Comparison of ENCODE assay signal across 20 cellular contexts in the genomic region with DNA sequence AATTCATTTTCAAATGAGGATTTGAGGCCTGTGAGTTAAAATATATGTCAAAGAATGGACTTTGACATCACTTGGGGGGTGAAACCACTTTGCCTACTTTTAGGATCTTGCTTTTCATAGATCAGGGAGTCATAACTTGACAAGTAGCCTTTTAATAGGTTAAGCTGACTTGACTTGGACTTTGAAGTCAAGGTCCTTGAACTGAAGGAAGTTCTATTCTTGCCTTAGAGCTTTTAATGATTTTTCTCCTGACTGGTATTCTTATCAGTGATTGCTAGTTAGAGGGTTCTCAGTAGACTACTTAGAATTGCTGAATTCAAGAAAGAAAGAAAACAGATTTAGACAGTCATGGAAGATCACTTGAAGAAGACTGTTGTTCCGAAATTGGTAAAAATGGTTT. TPM values are rescaled to one million over a fixed set of nuclear protein-coding genes. Genes with fewer than 3 reads are reported as not detected.
A peak's percentile ranks its signal among the peaks of the same experiment; 100 is the strongest.
DNase-seq lines count a peak whose midpoint lies in the region; ATAC-seq and TF ChIP-seq lines count a peak whose summit lies in the region.
"Had no signal": no experiment of that assay in that cellular context is flagged by ENCODE, and none has a peak within 500 bp of the region (broad histone marks: within the 10 kb centered on the region; RNA-seq: fewer than 3 reads in every experiment).

No MANE protein-coding gene starts in this region.

- H3K9ac ChIP-seq in Karpas-422 (ENCODE audit: low read length), result no peak overlapping the region
- H3K9ac ChIP-seq: BLaER1 treated with 17β-estradiol and CSF1 and Interleukin-3, amounts not matched to agents 10 nM and 100 nM; GM23248 had no signal

- intact Hi-C loops in body of pancreas (cut with DNase I), result no loop called here
- intact Hi-C loops in mucosa of descending colon (cut with DNase I, micrococcal nuclease), result no loop called here

- DNase-seq in Karpas-422, result peak; percentile 5
- no peak for DNase-seq in body of pancreas
- no peak for DNase-seq in mucosa of descending colon
- DNase-seq in superior temporal gyrus (ENCODE audit: extremely low spot score), result peak; percentile 13
- no peak for DNase-seq in MG63
- DNase-seq in SHP77 (lab: John Stamatoyannopoulos, UW), result no peak
- DNase-seq in NCI-H1092 treated with DMSO at 0.1 percent for 48 hours (lab: John Stamatoyannopoulos, UW), result no peak
- DNase-seq: CD8-positive, alpha-beta T cell; DMS 273 treated with DMSO at 0.1 percent for 48 hours; DMS53; DND-41; GM23248; HCEC 1CT had no signal

- no peak for TF ChIP-seq POLR2A in body of pancreas (IDR thresholded peaks at IDR 0.05)

- no peak overlapping the region for H3K4me3 ChIP-seq in Karpas-422 (ENCODE audit: low read length)
- H3K4me3 ChIP-seq in body of pancreas, result no peak overlapping the region
- H3K4me3 ChIP-seq in mucosa of descending colon, result no peak overlapping the region
- no peak overlapping the region for H3K4me3 ChIP-seq in MG63
- H3K4me3 ChIP-seq: BLaER1 treated with 17β-estradiol and CSF1 and Interleukin-3, amounts not matched to agents 10 nM and 100 nM; GM23248 had no signal

- no peak for TF ChIP-seq CTCF in body of pancreas (IDR thresholded peaks at IDR 0.05)
- no peak for TF ChIP-seq CTCF in mucosa of descending colon (IDR thresholded peaks at IDR 0.05)

- H3K27me3 ChIP-seq in Karpas-422 (ENCODE audit: low read length), result no peaks in the 10 kb centered on the region
- no peaks in the 10 kb centered on the region for H3K27me3 ChIP-seq in body of pancreas
- H3K27me3 ChIP-seq in MG63, result no peaks in the 10 kb centered on the region; the same call in 1 of the 2 replicates
- H3K27me3 ChIP-seq: BLaER1 treated with 17β-estradiol and CSF1 and Interleukin-3, amounts not matched to agents 10 nM and 100 nM had no signal

- 57 to 80% methylated on average over 1 of the region's 1 CpG for WGBS in body of pancreas, 2 donors

- no peaks in the 10 kb centered on the region for H3K9me3 ChIP-seq in Karpas-422 (ENCODE audit: low read length)
- H3K9me3 ChIP-seq in body of pancreas, result no peaks in the 10 kb centered on the region
- no peaks in the 10 kb centered on the region for H3K9me3 ChIP-seq in mucosa of descending colon
- H3K9me3 ChIP-seq in MG63, result no peaks in the 10 kb centered on the region

- H2AFZ ChIP-seq in Karpas-422 (ENCODE audit: low read length), result no peak overlapping the region
- H2AFZ ChIP-seq: GM23248 had no signal

- H3K79me2 ChIP-seq in Karpas-422 (ENCODE audit: low read length), result no peaks in the 10 kb centered on the region

- H3K4me1 ChIP-seq in Karpas-422 (ENCODE audit: low read length) (no peaks in the 10 kb centered on the region), body of pancreas (peaks cover 22% of the 10 kb centered on the region), mucosa of descending colon (ENCODE audit: low read depth) (no peaks in the 10 kb centered on the region)

- H3K9me2 ChIP-seq in Karpas-422 (replicated peaks; ENCODE audit: insufficient read depth, low read length), result no peaks in the 10 kb centered on the region

- H3K4me2 ChIP-seq in Karpas-422 (ENCODE audit: low read depth, low read length, poor library complexity, severe bottlenecking), result no peak overlapping the region
- H3K4me2 ChIP-seq: BLaER1 treated with 17β-estradiol and CSF1 and Interleukin-3, amounts not matched to agents 10 nM and 100 nM had no signal

- H4K20me1 ChIP-seq in Karpas-422 (ENCODE audit: insufficient read depth, low read depth, low read length), result no peaks in the 10 kb centered on the region
- H4K20me1 ChIP-seq: BLaER1 treated with 17β-estradiol and CSF1 and Interleukin-3, amounts not matched to agents 10 nM and 100 nM had no signal

- H3K27ac ChIP-seq in Karpas-422 (ENCODE audit: low read length), result no peak overlapping the region
- peak overlapping the region in 3 of 4 donors; percentile 13 to 63 (median 36) for H3K27ac ChIP-seq in body of pancreas
- H3K27ac ChIP-seq: BLaER1 treated with 17β-estradiol and CSF1 and Interleukin-3, amounts not matched to agents 10 nM and 100 nM; GM23248; HL-60 had no signal

- peak; percentile 12 for ATAC-seq in body of pancreas
- peak; percentile 47 for ATAC-seq in mucosa of descending colon
- no peak for ATAC-seq in HG02798 (IDR thresholded peaks at IDR 0.05; ENCODE audit: poor library complexity, unreplicated experiment)
- ATAC-seq: CD8-positive, alpha-beta T cell had no signal

- H3K36me3 ChIP-seq in Karpas-422 (ENCODE audit: insufficient read depth, low read length) (no peaks in the 10 kb centered on the region), body of pancreas (replicated peaks in 1 of 2; ENCODE audit: insufficient read depth in 1 of 2, low read depth in 2 of 2) (peaks cover 0 to 2% of the 10 kb centered on the region in 2 donors), mucosa of descending colon (ENCODE audit: low read depth) (no peaks in the 10 kb centered on the region), MG63 (no peaks in the 10 kb centered on the region)

RNA-seq across cellular contexts. Expression of a gene that starts 17.7 kb away (rescaled TPM):
- 0.19 and 2.5 TPM in 2 replicates for total RNA-seq in Karpas-422 (2014; rRNA removed; shearing (Covaris generic); ENCODE audit: low replicate concordance)
- total RNA-seq in body of pancreas (10 to 100 TPM in 1 of 2 donors, 1 to 10 TPM in 1; 6.3 to 20.0 TPM), mucosa of descending colon (100 to 1,000 TPM; 191 to 861 (median 775) TPM)
- total RNA-seq in MG63 (2014; rRNA removed; shearing (Covaris generic); ENCODE audit: low replicate concordance), result not detected in 2 replicates
- total RNA-seq: A172; B cell; CD8-positive, alpha-beta T cell; GM23248; H4; HT1080 had no signal

RNA-seq across cellular contexts. Expression of a gene that starts 33.6 kb away (rescaled TPM):
- total RNA-seq in Karpas-422 (2014; rRNA removed; shearing (Covaris generic); ENCODE audit: low replicate concordance), result 2.0 and 4.2 TPM in 2 replicates
- total RNA-seq in body of pancreas (10 to 100 TPM; 24.7 to 50.8 TPM), mucosa of descending colon (10 to 100 TPM; 38.9 to 91.4 (median 90.8) TPM)
- total RNA-seq in MG63 (2014; rRNA removed; shearing (Covaris generic); ENCODE audit: low replicate concordance), result 1.2 and 5.0 TPM in 2 replicates

Comparison
In these comparisons a context has a peak if more than half of its experiments do, and no peak if none do; other contexts are left out.
1. DNase-seq: peak in Karpas-422 (single experiment) and superior temporal gyrus (single experiment); none in body of pancreas (0 of 4), mucosa of descending colon (0 of 3), MG63 (single experiment), SHP77 (0 of 2) and NCI-H1092 treated with DMSO at 0.1 percent for 48 hours (single experiment).
2. RNA of a gene that starts 17.7 kb away (total RNA-seq): 191 to 861 TPM in mucosa of descending colon; 6.3 to 20.0 TPM in body of pancreas, 0.19 to 2.5 TPM in Karpas-422 and not detected in MG63; every median in the first group is over 4 times any median in the second.